8 cellular contexts compared by ENCODE assay signal in genomic region chr17:50707296-50708049, GRCh38. TPM values are rescaled to one million over a fixed set of nuclear protein-coding genes. Genes with fewer than 3 reads are reported as not detected.
DNase-seq lines count a peak whose midpoint lies in the region; ATAC-seq and TF ChIP-seq lines count a peak whose summit lies in the region.

TSS of gene ANKRD40 (minus strand) at chr17:50707914. CDS start at chr17:50707654, 260 bp downstream.

- no peaks in the 10 kb centered on the region for H4K20me1 ChIP-seq in hepatocyte (ENCODE audit: insufficient read depth, poor library complexity, severe bottlenecking)

- H3K9me2 ChIP-seq in hepatocyte (replicated peaks; ENCODE audit: insufficient read depth), result no peaks in the 10 kb centered on the region

- no peaks in the 10 kb centered on the region for H3K9me3 ChIP-seq in hepatocyte (ENCODE audit: low read depth)

- peak within 1 kb of the TSS; percentile 68 for H3K4me3 ChIP-seq in astrocyte of the cerebellum (ENCODE audit: low read depth, low read length)
- peak within 1 kb of the TSS; percentile 46 for H3K4me3 ChIP-seq in hepatocyte

- peak within 1 kb of the TSS; percentile 97 for H3K27ac ChIP-seq in hepatocyte

- WGBS in hepatocyte (ENCODE audit: low lambda C conversion rate, missing lambda C conversion rate), result under 1% methylated on average over 39 of the region's 74 CpGs

- H3K27me3 ChIP-seq in hepatocyte, result no peaks in the 10 kb centered on the region

- in situ Hi-C loops in astrocyte of the cerebellum (cut with HindIII; ENCODE audit: low sequenced_read_pairs), result no loop called here

- peaks cover 58% of the 10 kb centered on the region for H3K79me2 ChIP-seq in hepatocyte

- peak within 1 kb of the TSS; percentile 80 for H3K4me2 ChIP-seq in hepatocyte

- peaks cover 22% of the 10 kb centered on the region for H3K4me1 ChIP-seq in hepatocyte (ENCODE audit: insufficient read depth)

- peak; percentile 87 for ATAC-seq in GM18511 (IDR thresholded peaks at IDR 0.05; ENCODE audit: unreplicated experiment)
- ATAC-seq in HG03025 (IDR thresholded peaks at IDR 0.05; ENCODE audit: low FRiP score, unreplicated experiment), result peak; percentile 67

- H3K36me3 ChIP-seq in hepatocyte (replicated peaks; ENCODE audit: insufficient read depth, low read depth), result no peaks in the 10 kb centered on the region

- TF ChIP-seq CTCF in astrocyte of the cerebellum (IDR thresholded peaks at IDR 0.05; ENCODE audit: low read depth, low read length, missing control alignments), result no peak
- no peak for TF ChIP-seq CTCF in hepatocyte (IDR thresholded peaks at IDR 0.05; ENCODE audit: poor library complexity)

- DNase-seq in NCI-H2029 treated with DMSO at 0.1 percent for 48 hours (lab: John Stamatoyannopoulos, UW) (peak; percentile 61), T-helper 9 cell (peak; percentile 83), astrocyte of the cerebellum (ENCODE audit: low read depth) (peak; percentile 81), hepatocyte (ENCODE audit: low spot score) (peak; percentile 95), retina (peak; percentile 92), superior temporal gyrus (ENCODE audit: extremely low spot score) (no peak)

- peak within 1 kb of the TSS; percentile 85 for H2AFZ ChIP-seq in hepatocyte

RNA-seq across cellular contexts. Expression of gene ANKRD40, which starts in this region (rescaled TPM):
- 28.1 and 30.8 TPM in 2 replicates for total RNA-seq in hepatocyte
- 10.3 and 11.4 TPM in 2 replicates for polyA plus RNA-seq in hepatocyte
